In genomic region chr6:37309692-37310091, GRCh38 we compare ENCODE assay signal across 28 cellular contexts.
"Had no signal": no experiment of that assay in that cellular context is flagged by ENCODE, and none has a peak within 500 bp of the region (broad histone marks: within the 10 kb centered on the region; RNA-seq: fewer than 3 reads in every experiment).

No MANE protein-coding gene starts in this region.

- H3K4me1 ChIP-seq: colonic mucosa, spleen had no signal

- H2AFZ ChIP-seq: hepatocyte had no signal

- ATAC-seq: foreskin keratinocyte; gastroesophageal sphincter; heart left ventricle; left cardiac atrium; naive thymus-derived CD4-positive, alpha-beta T cell; right cardiac atrium; stimulated activated naive B cell treated with anti-CD40 and anti-IgM and Interleukin-4, amounts not matched to agents 10 μg/mL and 1 μg/mL and 100 μg/mL, for 72 hours had no signal

- H3K4me2 ChIP-seq: hepatocyte had no signal

- H3K4me3 ChIP-seq: colonic mucosa, esophagus muscularis mucosa, gastroesophageal sphincter, heart left ventricle, hepatocyte, left lung, psoas muscle, sigmoid colon, spleen, thoracic aorta, tibial nerve, upper lobe of left lung had no signal

- H3K27ac ChIP-seq: colonic mucosa, foreskin keratinocyte, hepatocyte, left lung, psoas muscle, spleen, tibial nerve, upper lobe of left lung had no signal

- H3K9me3 ChIP-seq: colonic mucosa, esophagus muscularis mucosa, gastroesophageal sphincter, heart left ventricle, left lung, psoas muscle, sigmoid colon, spleen, thoracic aorta, tibial nerve, upper lobe of left lung had no signal

- H3K4me3 Mint-ChIP-seq: dendritic cell treated with granulocyte-macrophage colony-stimulating factor and Interleukin-4, amounts not matched to agents 40 ng/mL and 50 ng/mL, for 4 days; naive thymus-derived CD4-positive, alpha-beta T cell; nephron progenitor cell; stimulated activated naive B cell treated with anti-CD40 and anti-IgM and Interleukin-4, amounts not matched to agents 10 μg/mL and 1 μg/mL and 100 μg/mL, for 72 hours; stimulated activated naive CD8-positive, alpha-beta T cell treated with anti-CD3 and anti-CD28 coated beads, Interleukin-15, Interleukin-2, amounts not matched to agents 100 ng/mL and 50 ng/mL, for 24 hours had no signal

- FAIRE-seq: urothelium cell line had no signal

- H3K27ac Mint-ChIP-seq: dendritic cell treated with granulocyte-macrophage colony-stimulating factor and Interleukin-4, amounts not matched to agents 40 ng/mL and 50 ng/mL, for 4 days; naive thymus-derived CD4-positive, alpha-beta T cell; nephron progenitor cell; stimulated activated naive B cell treated with anti-CD40 and anti-IgM and Interleukin-4, amounts not matched to agents 10 μg/mL and 1 μg/mL and 100 μg/mL, for 72 hours; stimulated activated naive CD8-positive, alpha-beta T cell treated with anti-CD3 and anti-CD28 coated beads, Interleukin-15, Interleukin-2, amounts not matched to agents 100 ng/mL and 50 ng/mL, for 24 hours had no signal

- H3K27me3 Mint-ChIP-seq: dendritic cell treated with granulocyte-macrophage colony-stimulating factor and Interleukin-4, amounts not matched to agents 40 ng/mL and 50 ng/mL, for 4 days; naive thymus-derived CD4-positive, alpha-beta T cell; stimulated activated naive B cell treated with anti-CD40 and anti-IgM and Interleukin-4, amounts not matched to agents 10 μg/mL and 1 μg/mL and 100 μg/mL, for 72 hours; stimulated activated naive CD8-positive, alpha-beta T cell treated with anti-CD3 and anti-CD28 coated beads, Interleukin-15, Interleukin-2, amounts not matched to agents 100 ng/mL and 50 ng/mL, for 24 hours had no signal

- H3K36me3 ChIP-seq: colonic mucosa had no signal

- DNase-seq: colonic mucosa; effector memory CD4-positive, alpha-beta T cell; foreskin keratinocyte; heart left ventricle; left cardiac atrium; left lung; mammary epithelial cell; mesendoderm; midbrain; naive thymus-derived CD4-positive, alpha-beta T cell; nephron progenitor cell; nucleus accumbens; posterior cingulate gyrus; psoas muscle; right cardiac atrium; sigmoid colon; spleen; stimulated activated CD4-positive, alpha-beta T cell treated with anti-CD3 and anti-CD28 coated beads, Interleukin-4, amount 100 ng/mL, for 4 hours; stimulated activated naive B cell treated with anti-CD40 and anti-IgM and Interleukin-4, amounts not matched to agents 10 μg/mL and 1 μg/mL and 100 μg/mL, for 72 hours; upper lobe of left lung had no signal

- H3K9me3 Mint-ChIP-seq: dendritic cell treated with granulocyte-macrophage colony-stimulating factor and Interleukin-4, amounts not matched to agents 40 ng/mL and 50 ng/mL, for 4 days; naive thymus-derived CD4-positive, alpha-beta T cell; nephron progenitor cell; stimulated activated naive B cell treated with anti-CD40 and anti-IgM and Interleukin-4, amounts not matched to agents 10 μg/mL and 1 μg/mL and 100 μg/mL, for 72 hours; stimulated activated naive CD8-positive, alpha-beta T cell treated with anti-CD3 and anti-CD28 coated beads, Interleukin-15, Interleukin-2, amounts not matched to agents 100 ng/mL and 50 ng/mL, for 24 hours had no signal

- H3K79me2 ChIP-seq: hepatocyte had no signal

- H3K27me3 ChIP-seq: colonic mucosa, esophagus muscularis mucosa, foreskin keratinocyte, gastroesophageal sphincter, heart left ventricle, hepatocyte, left lung, sigmoid colon, spleen, tibial nerve, upper lobe of left lung had no signal
